Comparison of ENCODE assay signal across 1 cellular context in the genomic region with DNA sequence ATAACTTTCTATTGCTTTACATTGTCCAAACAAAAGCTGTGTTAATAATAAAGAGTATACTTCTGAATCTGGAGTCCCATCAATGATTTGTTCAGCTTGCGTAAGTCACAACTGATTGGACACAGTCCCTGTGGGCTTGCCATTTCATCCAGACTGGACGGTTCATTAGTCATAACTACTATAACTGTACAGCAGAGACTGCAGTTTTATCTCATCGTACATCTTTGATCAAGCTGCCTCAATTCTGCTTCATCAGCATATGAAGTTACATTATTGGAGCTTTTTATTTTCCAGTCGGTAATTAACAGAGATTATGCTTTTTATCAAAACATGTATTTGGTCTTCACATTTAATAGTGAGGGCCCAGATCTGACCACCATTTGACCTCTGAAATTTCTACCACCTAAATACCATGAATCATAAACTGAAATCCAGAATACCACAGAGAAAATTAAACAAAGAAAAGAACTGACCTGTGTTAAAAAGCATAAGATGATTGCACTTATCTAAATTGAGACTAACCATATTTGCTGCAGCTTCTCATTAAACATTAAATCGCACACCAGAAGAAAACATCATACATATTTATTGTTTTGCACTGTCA.
TF ChIP-seq lines count a peak whose summit lies in the region.

No MANE protein-coding gene starts in this region.

TF ChIP-seq in A549, 52 proteins besides CTCF, POLR2A, EP300 and RAD21 (continued from another document):
- TF ChIP-seq HMGXB4 (CRISPR knock-in tag; IDR thresholded peaks at IDR 0.05; ENCODE audit: borderline replicate concordance) (no peak), JUNB (IDR thresholded peaks at IDR 0.05) (peak; percentile 27; the same call in 1 of the 2 replicates), MYC (IDR thresholded peaks at IDR 0.05; ENCODE audit: borderline replicate concordance, low read length) (no peak), CHD4 (IDR thresholded peaks at IDR 0.05; ENCODE audit: borderline replicate concordance) (no peak), CEBPB (IDR thresholded peaks at IDR 0.05) (peak; percentile 16 to 79; a peak in 3 of 4 replicates), MAFK (IDR thresholded peaks at IDR 0.05; ENCODE audit: partially characterized antibody) (peak; percentile 90), GATA3 (IDR thresholded peaks at IDR 0.05; ENCODE audit: borderline replicate concordance) (peak; percentile 51; the same call in 1 of the 2 replicates), BHLHE40 (IDR thresholded peaks at IDR 0.05; ENCODE audit: low read depth, low read length) (no peak)
